1 cellular context compared by ENCODE assay signal in the genomic region with DNA sequence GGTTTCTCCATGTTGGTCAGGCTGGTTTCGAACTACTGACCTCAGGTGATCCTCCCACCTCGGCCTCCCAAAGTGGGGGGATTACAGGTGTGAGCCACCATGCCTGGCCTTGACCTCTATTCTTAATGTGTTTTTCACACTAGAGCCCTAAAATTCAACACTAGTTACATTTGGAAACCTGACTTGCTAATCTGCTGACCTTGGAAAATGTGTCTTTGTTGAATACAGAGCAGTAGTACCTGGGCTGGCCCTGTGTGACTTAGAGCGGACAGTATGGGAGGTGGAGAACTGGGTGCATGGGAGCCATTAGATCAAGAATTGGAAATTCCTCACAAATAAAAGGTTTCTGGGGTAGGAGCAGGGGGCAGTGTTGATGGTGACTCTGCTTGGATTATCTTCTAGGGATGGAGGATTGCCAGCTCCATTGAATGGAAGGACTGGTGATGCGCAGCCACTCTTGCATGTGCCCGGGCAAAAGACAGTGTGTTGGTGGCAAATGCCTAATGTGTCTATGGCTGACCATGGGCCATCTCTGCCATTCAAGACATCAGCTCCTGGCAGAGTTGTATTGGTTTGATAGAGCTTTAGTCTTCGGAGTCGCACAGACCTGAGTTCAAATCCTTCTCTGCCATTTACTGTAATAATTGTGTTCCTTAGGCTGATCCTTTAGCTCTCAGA.
TF ChIP-seq lines count a peak whose summit lies in the region.

No MANE protein-coding gene starts in this region.

TF ChIP-seq in K562, 482 proteins besides CTCF, POLR2A, EP300 and RAD21:
- TF ChIP-seq ZNF316 (IDR thresholded peaks at IDR 0.05): peak; percentile 39; the same call in 1 of the 2 replicates
- peak; percentile 28; the same call in 1 of the 2 replicates for TF ChIP-seq C11orf30 (IDR thresholded peaks at IDR 0.05; ENCODE audit: low read depth)
- TF ChIP-seq PPARD (CRISPR knock-in tag; IDR thresholded peaks at IDR 0.05): no peak
